In genomic region chr12:123762715-123763052, GRCh38 we compare ENCODE assay signal across 9 cellular contexts. TPM values are rescaled to one million over a fixed set of nuclear protein-coding genes. Genes with fewer than 3 reads are reported as not detected.
DNase-seq lines count a peak whose midpoint lies in the region; ATAC-seq, FAIRE-seq and TF ChIP-seq lines count a peak whose summit lies in the region.
"Had no signal": no experiment of that assay in that cellular context is flagged by ENCODE, and none has a peak within 500 bp of the region (broad histone marks: within the 10 kb centered on the region; RNA-seq: fewer than 3 reads in every experiment).

No MANE protein-coding gene starts in this region.

- H3K36me3 Mint-ChIP-seq in activated T-cell treated with anti-CD3 and anti-CD28 coated beads, Interleukin-2, amount 50 U/mL, for 4 hours (ENCODE audit: insufficient read depth): peaks cover 8% of the 10 kb centered on the region
- H3K36me3 Mint-ChIP-seq in activated T-helper 17 cell treated with anti-CD3 and anti-CD28 coated beads, Interleukin-2, amount 50 U/mL, for 72 hours (ENCODE audit: low read depth): peaks cover 26% of the 10 kb centered on the region

- H3K36me3 ChIP-seq in keratinocyte (ENCODE audit: control insufficient read depth in 2 of 2, extremely low read depth in 1 of 2, insufficient read depth in 2 of 2, low read length in 2 of 2) (no peaks in the 10 kb centered on the region), subcutaneous abdominal adipose tissue (ENCODE audit: control insufficient read depth in 5 of 5, insufficient read depth in 5 of 5, low read length in 5 of 5) (peaks cover 0 to 5% (median 2%) of the 10 kb centered on the region in 5 donors)

- no peak for FAIRE-seq in keratinocyte (lab: Jason Lieb, UNC)

- peak overlapping the region; percentile 77 for H3K4me3 Mint-ChIP-seq in activated T-cell treated with anti-CD3 and anti-CD28 coated beads, Interleukin-2, amount 50 U/mL, for 4 hours
- peak overlapping the region; percentile 47 for H3K4me3 Mint-ChIP-seq in activated T-helper 17 cell treated with anti-CD3 and anti-CD28 coated beads, Interleukin-2, amount 50 U/mL, for 72 hours

- no peaks in the 10 kb centered on the region for H3K9me3 Mint-ChIP-seq in activated T-cell treated with anti-CD3 and anti-CD28 coated beads, Interleukin-2, amount 50 U/mL, for 4 hours
- no peaks in the 10 kb centered on the region for H3K9me3 Mint-ChIP-seq in activated T-helper 17 cell treated with anti-CD3 and anti-CD28 coated beads, Interleukin-2, amount 50 U/mL, for 72 hours

- peak overlapping the region; percentile 80 for H3K4me2 ChIP-seq in keratinocyte (ENCODE audit: control insufficient read depth, extremely low read depth, insufficient read depth, low read depth, low read length)

- no peaks in the 10 kb centered on the region for H3K79me2 ChIP-seq in keratinocyte (ENCODE audit: control insufficient read depth, insufficient read depth, low read length)

- peaks cover 17% of the 10 kb centered on the region for H3K27me3 ChIP-seq in keratinocyte (ENCODE audit: control insufficient read depth, extremely low read depth, insufficient read depth, low read length)
- peaks cover 3 to 17% (median 7%) of the 10 kb centered on the region in 5 donors for H3K27me3 ChIP-seq in subcutaneous abdominal adipose tissue (ENCODE audit: control insufficient read depth in 5 of 5, insufficient read depth in 4 of 5, low read length in 5 of 5)

- no peak for TF ChIP-seq CTCF in keratinocyte (optimal IDR thresholded peaks at IDR 0.05 in 1 of 3, IDR thresholded peaks at IDR 0.05 in 1 of 3, conservative IDR thresholded peaks at IDR 0.05 in 1 of 3; ENCODE audit: extremely low read depth in 1 of 3, insufficient read depth in 2 of 3, low read length in 3 of 3)

- H2AFZ ChIP-seq in keratinocyte (ENCODE audit: control insufficient read depth, low read length): peak overlapping the region; percentile 84

- H3K9me1 ChIP-seq in keratinocyte (ENCODE audit: control insufficient read depth, extremely low read depth, insufficient read depth, low read length): no peaks in the 10 kb centered on the region

- no peak overlapping the region for H3K27ac ChIP-seq in keratinocyte (ENCODE audit: control insufficient read depth, insufficient read depth, low read length)
- no peak overlapping the region for H3K27ac ChIP-seq in subcutaneous abdominal adipose tissue (ENCODE audit: low read depth, low read length)
- H3K27ac ChIP-seq: HL-60 had no signal

- DNase-seq in activated T-cell treated with anti-CD3 and anti-CD28 coated beads, Interleukin-2, amount 50 U/mL, for 4 hours: no peak
- DNase-seq in activated T-cell treated with anti-CD3 and anti-CD28 coated beads for 4 hours: no peak
- no peak for DNase-seq in keratinocyte (ENCODE audit: low read depth, low spot score)
- no peak for DNase-seq in SKM-1 treated with dmso at 0.1 percent for 144 hours (lab: John Stamatoyannopoulos, UW; ENCODE audit: unreplicated experiment)
- DNase-seq in HuH-7.5 (ENCODE audit: low spot score): no peak

- peaks cover 12% of the 10 kb centered on the region for H3K4me1 ChIP-seq in keratinocyte (ENCODE audit: control insufficient read depth, extremely low read depth, insufficient read depth, low read length)
- peaks cover 0 to 15% (median 12%) of the 10 kb centered on the region in 5 donors for H3K4me1 ChIP-seq in subcutaneous abdominal adipose tissue (ENCODE audit: control insufficient read depth in 5 of 5, insufficient read depth in 5 of 5, low read length in 5 of 5)

- ATAC-seq in activated T-cell treated with anti-CD3 and anti-CD28 coated beads, Interleukin-2, amount 50 U/mL, for 4 hours: no peak
- no peak for ATAC-seq in activated T-helper 17 cell treated with anti-CD3 and anti-CD28 coated beads, Interleukin-2, amount 50 U/mL, for 72 hours (replicated peaks)
- ATAC-seq in GM19455 (IDR thresholded peaks at IDR 0.05; ENCODE audit: unreplicated experiment): no peak

- peaks cover 10% of the 10 kb centered on the region for H3K4me1 Mint-ChIP-seq in activated T-cell treated with anti-CD3 and anti-CD28 coated beads, Interleukin-2, amount 50 U/mL, for 4 hours (ENCODE audit: low read depth)
- peaks cover 5% of the 10 kb centered on the region for H3K4me1 Mint-ChIP-seq in activated T-helper 17 cell treated with anti-CD3 and anti-CD28 coated beads, Interleukin-2, amount 50 U/mL, for 72 hours

- H3K9ac ChIP-seq in keratinocyte (ENCODE audit: control insufficient read depth, extremely low read depth, insufficient read depth, low read length) (no peak overlapping the region), subcutaneous abdominal adipose tissue (ENCODE audit: low read length in 5 of 5) (no peak overlapping the region)

- H3K27me3 Mint-ChIP-seq in activated T-cell treated with anti-CD3 and anti-CD28 coated beads, Interleukin-2, amount 50 U/mL, for 4 hours (ENCODE audit: low read depth): peaks cover 8% of the 10 kb centered on the region
- peaks cover 5% of the 10 kb centered on the region for H3K27me3 Mint-ChIP-seq in activated T-helper 17 cell treated with anti-CD3 and anti-CD28 coated beads, Interleukin-2, amount 50 U/mL, for 72 hours

- H3K9me3 ChIP-seq in keratinocyte (ENCODE audit: control insufficient read depth, low read depth, low read length) (no peaks in the 10 kb centered on the region), subcutaneous abdominal adipose tissue (ENCODE audit: control insufficient read depth in 5 of 5, low read length in 5 of 5) (no peaks in the 10 kb centered on the region)

- H3K4me3 ChIP-seq in keratinocyte (ENCODE audit: control insufficient read depth in 2 of 3, extremely low read depth in 1 of 3, insufficient read depth in 2 of 3, low read depth in 1 of 3, low read length in 3 of 3) (peak overlapping the region in 1 of 3 experiments; percentile 60), subcutaneous abdominal adipose tissue (ENCODE audit: low read depth in 1 of 5, low read length in 5 of 5) (peak overlapping the region in 3 of 5 donors; percentile 52 to 73 (median 61))

- no peaks in the 10 kb centered on the region for H4K20me1 ChIP-seq in keratinocyte (ENCODE audit: control insufficient read depth, extremely low read depth, insufficient read depth, low read length)

- H3K27ac Mint-ChIP-seq in activated T-helper 17 cell treated with anti-CD3 and anti-CD28 coated beads, Interleukin-2, amount 50 U/mL, for 72 hours: no peak overlapping the region

- dilution Hi-C loops in keratinocyte (cut with MboI; ENCODE audit: extremely low pct_ligation_motif_present, low sequenced_read_pairs): no loop called here

RNA-seq across cellular contexts. Expression of gene DNAH10, which starts 0.6 kb away (rescaled TPM):
- total RNA-seq in activated T-cell treated with anti-CD3 and anti-CD28 coated beads, Interleukin-2, amount 50 U/mL, for 4 hours: under 1 TPM; 0.14 to 0.24 (median 0.20) TPM
- under 1 TPM; 0.26 to 0.30 TPM for total RNA-seq in activated T-helper 17 cell treated with anti-CD3 and anti-CD28 coated beads, Interleukin-2, amount 50 U/mL, for 72 hours
- 0.01 to 0.08 TPM (median 0.02 TPM) in 3 replicates for polyA plus RNA-seq in keratinocyte
- 0.15 TPM for polyA plus RNA-seq in keratinocyte (2011; ENCODE audit: low read depth)
- 0.06 TPM in 1 of 2 replicates, not detected in the other for polyA plus RNA-seq in keratinocyte (2011; cell fraction: cytosol; rRNA removed)
- 0.06 and 0.13 TPM in 2 replicates for polyA plus RNA-seq in keratinocyte (2011; cell fraction: nucleus; rRNA removed)
- polyA plus RNA-seq in keratinocyte (2012; ENCODE audit: low replicate concordance): 0.04 and 0.08 TPM in 2 replicates
- 0.10 to 0.52 TPM in 2 of 3 replicates, not detected in the other for polyA minus RNA-seq in keratinocyte
- polyA minus RNA-seq in keratinocyte (2011; cell fraction: cytosol; rRNA and poly(A)+ RNA removed): not detected
- not detected in 2 replicates for polyA minus RNA-seq in keratinocyte (2011; cell fraction: nucleus; rRNA and poly(A)+ RNA removed)

RNA-seq across cellular contexts. Expression of gene ATP6V0A2, which starts 50.5 kb away (rescaled TPM):
- 100 to 1,000 TPM in 2 of 3 donors, 10 to 100 TPM in 1; 95.5 to 130 (median 114) TPM for total RNA-seq in activated T-cell treated with anti-CD3 and anti-CD28 coated beads, Interleukin-2, amount 50 U/mL, for 4 hours
- total RNA-seq in activated T-helper 17 cell treated with anti-CD3 and anti-CD28 coated beads, Interleukin-2, amount 50 U/mL, for 72 hours: 10 to 100 TPM; 65.8 to 70.3 TPM
- 13.5 to 21.1 TPM (median 21.0 TPM) in 3 replicates for polyA plus RNA-seq in keratinocyte
- 5.1 TPM for polyA plus RNA-seq in keratinocyte (2011; ENCODE audit: low read depth)
- polyA plus RNA-seq in keratinocyte (2011; cell fraction: cytosol; rRNA removed): 6.5 and 9.8 TPM in 2 replicates
- polyA plus RNA-seq in keratinocyte (2011; cell fraction: nucleus; rRNA removed): 37.7 TPM in 2 replicates
- polyA plus RNA-seq in keratinocyte (2012; ENCODE audit: low replicate concordance): 7.0 and 12.9 TPM in 2 replicates
- polyA minus RNA-seq in keratinocyte: 24.9 to 32.8 TPM (median 27.0 TPM) in 3 replicates
- 3.8 TPM for polyA minus RNA-seq in keratinocyte (2011; cell fraction: cytosol; rRNA and poly(A)+ RNA removed)
- polyA minus RNA-seq in keratinocyte (2011; cell fraction: nucleus; rRNA and poly(A)+ RNA removed): 21.8 and 24.2 TPM in 2 replicates
